9 cellular contexts compared by ENCODE assay signal in genomic region chr16:67594956-67595355, GRCh38. TPM values are rescaled to one million over a fixed set of nuclear protein-coding genes. Genes with fewer than 3 reads are reported as not detected.
A peak's percentile ranks its signal among the peaks of the same experiment; 100 is the strongest.
DNase-seq lines count a peak whose midpoint lies in the region; ATAC-seq, FAIRE-seq and TF ChIP-seq lines count a peak whose summit lies in the region.
"Had no signal": no experiment of that assay in that cellular context is flagged by ENCODE, and none has a peak within 500 bp of the region (broad histone marks: within the 10 kb centered on the region; RNA-seq: fewer than 3 reads in every experiment).

No MANE protein-coding gene starts in this region.

- H4K5ac ChIP-seq in H9 (ENCODE audit: insufficient read length, low read depth, low read length) = no peak overlapping the region

- H3K27ac ChIP-seq in H9 (ENCODE audit: insufficient read length, low read depth, low read length) = peak overlapping the region; percentile 54
- H3K27ac ChIP-seq in fibroblast of lung (ENCODE audit: insufficient read depth, low read length) = no peak overlapping the region
- no peak overlapping the region for H3K27ac ChIP-seq in pancreas

- H3K23me2 ChIP-seq in H9 (ENCODE audit: insufficient read length, low read depth, low read length, poor library complexity, severe bottlenecking) = no peaks in the 10 kb centered on the region

- no peak overlapping the region for H4K91ac ChIP-seq in H9 (ENCODE audit: insufficient read length, low read depth, low read length)

- no peaks in the 10 kb centered on the region for H3K79me1 ChIP-seq in H9 (ENCODE audit: insufficient read depth, low read depth, low read length, poor library complexity, severe bottlenecking)

- peak; percentile 38 for ATAC-seq in WTC11
- peak in 3 of 4 donors; percentile 37 to 64 (median 60) for ATAC-seq in pancreas
- ATAC-seq in HG03469 (IDR thresholded peaks at IDR 0.05; ENCODE audit: unreplicated experiment) = no peak

- H3K4me1 Mint-ChIP-seq in H9 (peaks cover 44 to 61% of the 10 kb centered on the region in 2 experiments), WTC11 (peaks cover 54% of the 10 kb centered on the region)

- POLR2A ChIA-PET in WTC11 (lab: Charles Lee) = interaction anchor here (0.6 kb wide), 1 partner anchor 82 kb away, joined by 3 read pairs; no protein-coding TSS in a partner anchor

- H4K20me1 ChIP-seq in H9 (ENCODE audit: control insufficient read depth, insufficient read depth, insufficient read length) (no peaks in the 10 kb centered on the region), fibroblast of lung (ENCODE audit: control insufficient read depth, extremely low read depth, insufficient read depth, low read length) (no peaks in the 10 kb centered on the region)

- TF ChIP-seq CTCF in H9 (conservative IDR thresholded peaks at IDR 0.05) (no peak), WTC11 (IDR thresholded peaks at IDR 0.05) (no peak), fibroblast of lung (conservative IDR thresholded peaks at IDR 0.05 in 1 of 2, IDR thresholded peaks at IDR 0.05 in 1 of 2; ENCODE audit: low read depth in 1 of 2, low read length in 2 of 2) (no peak), pancreas (IDR thresholded peaks at IDR 0.05) (no peak)

- no peak overlapping the region for H3T11ph ChIP-seq in H9 (ENCODE audit: low read length)

- CTCF ChIA-PET in WTC11 (lab: Charles Lee) = interaction anchor here (0.5 to 2.7 kb wide), 11 partner anchors 11 to 222 kb away, joined by 3 to 11 read pairs (median 5); partner anchors contain the start of gene CARMIL2

- H3K18ac ChIP-seq in H9 (ENCODE audit: insufficient read length, low read depth, low read length) = no peak overlapping the region

- H3K4ac ChIP-seq in H9 (ENCODE audit: low read depth, low read length) = no peak overlapping the region

- H3K27me3 Mint-ChIP-seq in H9 (ENCODE audit: low read depth) (no peaks in the 10 kb centered on the region), WTC11 (ENCODE audit: low read depth) (no peaks in the 10 kb centered on the region)

- no peak for FAIRE-seq in pancreas (lab: Jason Lieb, UNC)
- FAIRE-seq: colon had no signal

- intact Hi-C loops in pancreas (cut with DNase I) = no loop called here

- no peak overlapping the region for H3K23ac ChIP-seq in H9 (ENCODE audit: insufficient read length, low read depth, low read length)

- H3K4me3 ChIP-seq in fibroblast of lung (replicated peaks in 1 of 4; ENCODE audit: control extremely low read depth in 1 of 4, insufficient read depth in 1 of 4, low read depth in 3 of 4, low read length in 4 of 4) (no peak overlapping the region), pancreas (no peak overlapping the region)

- H3K36me3 ChIP-seq in fibroblast of lung (ENCODE audit: control insufficient read depth, insufficient read depth, low read length) (no peaks in the 10 kb centered on the region), pancreas (peaks cover 0 to 2% (median 0%) of the 10 kb centered on the region in 3 donors)

- no peak overlapping the region for H3K56ac ChIP-seq in H9 (ENCODE audit: insufficient read length, low read depth, low read length)

- H2AFZ ChIP-seq in H9 (ENCODE audit: low read length) (no peak overlapping the region), fibroblast of lung (ENCODE audit: low read length) (no peak overlapping the region)

- no CpG with 5 or more reads among the region's 1 CpG for WGBS in H9 (ENCODE audit: extremely low coverage, insufficient read length, low lambda C conversion rate)
- 58 to 68% methylated on average over 1 of the region's 1 CpG for WGBS in pancreas, 2 donors

- DNase-seq in H9 = no peak
- DNase-seq in WTC11 (ENCODE audit: low spot score) = no peak
- peak; percentile 40 to 85 for DNase-seq in fibroblast of lung (ENCODE audit: low read depth in 2 of 2)
- DNase-seq in pancreas = no peak
- DNase-seq in iPS-NIHi11 (ENCODE audit: low spot score) = no peak
- DNase-seq in activated gamma-delta T cell treated with Interleukin-2 at 50 U/mL for 16 hours = no peak
- DNase-seq: Kasumi-1 had no signal

- H3K36me3 Mint-ChIP-seq in H9 (ENCODE audit: insufficient read depth in 1 of 3, low read depth in 3 of 3) = peaks cover 2 to 18% (median 8%) of the 10 kb centered on the region in 3 experiments; a peak in 4 of 7 replicates
- H3K36me3 Mint-ChIP-seq in WTC11 = no peaks in the 10 kb centered on the region

- H2BK15ac ChIP-seq in H9 (ENCODE audit: low read depth, low read length) = no peak overlapping the region

- no peak overlapping the region for H2AK5ac ChIP-seq in H9 (ENCODE audit: insufficient read length, low read length)

- no peak overlapping the region for H3K14ac ChIP-seq in H9 (ENCODE audit: insufficient read depth, low read length)

- H3K27me3 ChIP-seq in H9 (ENCODE audit: insufficient read depth, low read length) (no peaks in the 10 kb centered on the region), fibroblast of lung (ENCODE audit: control insufficient read depth, insufficient read depth, low read length) (no peaks in the 10 kb centered on the region), pancreas (no peaks in the 10 kb centered on the region)

- H4K8ac ChIP-seq in H9 (replicated peaks; ENCODE audit: insufficient read length, low read depth, low read length) = no peak overlapping the region

- H3K9me3 ChIP-seq in H9 (ENCODE audit: control insufficient read depth, low read depth, low read length) (no peaks in the 10 kb centered on the region), fibroblast of lung (ENCODE audit: control insufficient read depth, insufficient read depth, low read depth, low read length) (no peaks in the 10 kb centered on the region), pancreas (no peaks in the 10 kb centered on the region)

- peak overlapping the region; percentile 4 to 37; a peak in 4 of 5 replicates for H3K4me3 Mint-ChIP-seq in H9
- H3K4me3 Mint-ChIP-seq in WTC11 = peak overlapping the region; percentile 43

- H3K4me2 ChIP-seq in H9 (ENCODE audit: insufficient read depth, insufficient read length, low read length) = peak overlapping the region; percentile 23
- no peak overlapping the region for H3K4me2 ChIP-seq in fibroblast of lung (ENCODE audit: extremely low read depth, insufficient read depth, low read length)

- H2BK20ac ChIP-seq in H9 (ENCODE audit: low read depth, low read length, poor library complexity, severe bottlenecking) = no peak overlapping the region

- no peak overlapping the region for H3K9ac ChIP-seq in H9 (ENCODE audit: extremely low read depth, insufficient read length, low read length)
- no peak overlapping the region for H3K9ac ChIP-seq in fibroblast of lung (ENCODE audit: insufficient read depth, low read length)

- no peak overlapping the region for H2BK5ac ChIP-seq in H9 (ENCODE audit: insufficient read length, low read length)

- no peak overlapping the region for H2BK12ac ChIP-seq in H9 (ENCODE audit: insufficient read length, low read depth, low read length)

- H2BK120ac ChIP-seq in H9 (ENCODE audit: low read depth, low read length, poor library complexity, severe bottlenecking) = no peak overlapping the region

- peaks cover 7% of the 10 kb centered on the region; the same call in 1 of the 2 replicates for H3K79me2 ChIP-seq in H9 (ENCODE audit: insufficient read depth, low read length)
- H3K79me2 ChIP-seq in fibroblast of lung (ENCODE audit: control insufficient read depth, insufficient read depth, low read length) = peaks cover 26% of the 10 kb centered on the region

- H3K27ac Mint-ChIP-seq in H9 = peak overlapping the region; percentile 52 to 99 (median 86); a peak in 6 of 7 replicates
- peak overlapping the region; percentile 89 for H3K27ac Mint-ChIP-seq in WTC11

- peaks cover 9% of the 10 kb centered on the region for H3K4me1 ChIP-seq in H9 (ENCODE audit: insufficient read depth, low read length)
- no peaks in the 10 kb centered on the region for H3K4me1 ChIP-seq in fibroblast of lung (ENCODE audit: control insufficient read depth, extremely low read depth, insufficient read depth, low read length)
- H3K4me1 ChIP-seq in pancreas = peaks cover 0 to 11% (median 5%) of the 10 kb centered on the region in 3 donors

- H3K9me3 Mint-ChIP-seq in H9 (no peaks in the 10 kb centered on the region), WTC11 (no peaks in the 10 kb centered on the region)

TF ChIP-seq in WTC11, 78 proteins besides CTCF, POLR2A, EP300 and RAD21 (continues in another document):
- TF ChIP-seq USF1 (CRISPR knock-in tag; IDR thresholded peaks at IDR 0.05) (no peak), GTF2I (CRISPR knock-in tag; conservative IDR thresholded peaks at IDR 0.05) (no peak), ETV6 (CRISPR knock-in tag; IDR thresholded peaks at IDR 0.05) (no peak)

RNA-seq across cellular contexts. Expression of gene CTCF, which starts 32.6 kb away (rescaled TPM):
- total RNA-seq in H9 (2021) (87.3 and 88.5 TPM in 2 replicates), WTC11 (2021) (55.4 to 60.6 TPM (median 57.7 TPM) in 3 replicates), fibroblast of lung (20.0 and 21.1 TPM in 2 replicates), pancreas (10 to 100 TPM; 15.6 to 25.2 (median 17.0) TPM)
- polyA plus RNA-seq in fibroblast of lung (20.9 and 32.6 TPM in 2 replicates), pancreas (10 to 100 TPM; 13.3 to 18.9 TPM)
- 16.8 and 24.3 TPM in 2 replicates for polyA plus RNA-seq in fibroblast of lung (2012)
- polyA minus RNA-seq in fibroblast of lung (ENCODE audit: low replicate concordance) = 18.8 and 27.5 TPM in 2 replicates

RNA-seq across cellular contexts. Expression of gene CARMIL2, which starts 50.0 kb away (rescaled TPM):
- total RNA-seq in H9 (2021) (57.7 and 58.5 TPM in 2 replicates), WTC11 (2021) (33.3 to 42.3 TPM (median 38.3 TPM) in 3 replicates), fibroblast of lung (0.17 and 0.26 TPM in 2 replicates), pancreas (1 to 10 TPM in 5 of 6 donors, under 1 TPM in 1; 0.75 to 2.3 (median 1.3) TPM)
- polyA plus RNA-seq in fibroblast of lung (0.02 and 0.07 TPM in 2 replicates), pancreas (1 to 10 TPM; 2.5 to 4.3 TPM)
- polyA plus RNA-seq in fibroblast of lung (2012) = 0.18 and 0.26 TPM in 2 replicates
- polyA minus RNA-seq in fibroblast of lung (ENCODE audit: low replicate concordance) = not detected in 2 replicates

Comparison
In these comparisons a context has a peak if more than half of its experiments do, and no peak if none do; other contexts are left out.
1. DNase-seq: peak in fibroblast of lung (2 of 2); none in H9 (single experiment), WTC11 (single experiment), pancreas (0 of 6), iPS-NIHi11 (single experiment) and activated gamma-delta T cell treated with Interleukin-2 at 50 U/mL for 16 hours (single experiment).
2. RNA of gene CARMIL2, which starts 50.0 kb away (total RNA-seq): 57.7 to 58.5 TPM in H9 and 33.3 to 42.3 TPM in WTC11; 0.75 to 2.3 TPM in pancreas and 0.17 to 0.26 TPM in fibroblast of lung; every median in the first group is over 10 times any median in the second.